In the genomic region with DNA sequence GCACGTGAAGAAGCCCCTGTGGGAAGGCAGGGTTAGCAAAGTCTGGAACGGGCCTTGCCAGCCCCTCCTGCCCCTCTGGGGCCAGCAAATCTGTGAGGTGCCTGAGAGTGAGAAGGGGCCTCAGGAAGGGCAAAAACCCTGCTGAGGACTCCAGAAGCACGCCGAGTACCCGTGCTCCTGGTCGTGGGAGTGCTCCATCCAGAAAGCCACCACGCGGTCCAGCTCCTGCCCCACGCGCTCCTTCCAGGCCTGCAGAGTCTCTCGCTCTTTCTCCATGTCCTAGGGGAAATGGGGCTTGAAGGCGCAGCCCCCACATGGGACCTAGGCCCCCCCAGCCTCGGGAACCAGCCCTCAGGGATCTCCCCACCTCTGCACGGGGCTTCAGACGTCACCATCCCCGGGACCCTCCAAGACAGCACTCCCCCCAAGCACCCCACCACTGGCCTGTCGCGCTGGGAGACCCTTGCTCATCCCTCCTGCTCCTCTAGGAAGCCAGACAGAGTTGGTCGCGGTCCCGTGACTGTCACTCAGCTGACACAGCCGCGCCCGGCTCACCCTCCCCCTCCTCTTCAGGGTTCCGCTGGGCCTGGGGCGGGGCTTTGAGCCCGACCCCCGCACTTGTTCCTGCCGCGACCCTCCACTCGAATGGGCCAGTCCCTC, we compare ENCODE assay signal across 8 cellular contexts. TPM values are rescaled to one million over a fixed set of nuclear protein-coding genes. Genes with fewer than 3 reads are reported as not detected.
A peak's percentile ranks its signal among the peaks of the same experiment; 100 is the strongest.
DNase-seq lines count a peak whose midpoint lies in the region; ATAC-seq and TF ChIP-seq lines count a peak whose summit lies in the region.

A gene (minus strand): TSS at position 504 of the 660 bp plus-strand sequence. CDS start 33 bp downstream, at position 471.

- peak within 1 kb of the TSS; percentile 37 for H3K4me3 ChIP-seq in retinal pigment epithelial cell (ENCODE audit: low read length)

- intact Hi-C loops in left cardiac atrium (cut with DNase I) = no loop called here

- TF ChIP-seq CTCF in retinal pigment epithelial cell (conservative IDR thresholded peaks at IDR 0.05; ENCODE audit: low read depth, low read length) = no peak

- ATAC-seq in left cardiac atrium (peak; percentile 50 to 68), HG02938 (IDR thresholded peaks at IDR 0.05; ENCODE audit: unreplicated experiment) (no peak), GM21619 (IDR thresholded peaks at IDR 0.05; ENCODE audit: unreplicated experiment) (no peak)

- DNase-seq in NCI-H1105 treated with DMSO at 0.1 percent for 48 hours (lab: John Stamatoyannopoulos, UW) (peak; percentile 20), NCI-H1105 (lab: John Stamatoyannopoulos, UW) (no peak), left cardiac atrium (peak; percentile 74), retinal pigment epithelial cell (ENCODE audit: low read depth) (no peak), NCI-H510A treated with DMSO at 0.1 percent for 48 hours (lab: John Stamatoyannopoulos, UW) (no peak)
- DNase-seq in activated T-cell treated with anti-CD3 and anti-CD28 coated beads, Interleukin-2, amount 50 U/mL, for 1 hour = peak; percentile 46

RNA-seq across cellular contexts. Expression of the gene that starts here (rescaled TPM):
- total RNA-seq in left cardiac atrium = 10 to 100 TPM; 14.7 to 14.8 TPM

Comparison
In these comparisons a context has a peak if more than half of its experiments do, and no peak if none do; other contexts are left out.
1. DNase-seq: peak in NCI-H1105 treated with DMSO at 0.1 percent for 48 hours (single experiment), activated T-cell treated with anti-CD3 and anti-CD28 coated beads, Interleukin-2, amount 50 U/mL, for 1 hour (single experiment) and left cardiac atrium (single experiment); none in NCI-H1105 (single experiment), retinal pigment epithelial cell (single experiment) and NCI-H510A treated with DMSO at 0.1 percent for 48 hours (single experiment).
2. ATAC-seq: peak in left cardiac atrium (2 of 2); none in HG02938 (single experiment) and GM21619 (single experiment).